Comparison of ENCODE assay signal across 1 cellular context in the genomic region with DNA sequence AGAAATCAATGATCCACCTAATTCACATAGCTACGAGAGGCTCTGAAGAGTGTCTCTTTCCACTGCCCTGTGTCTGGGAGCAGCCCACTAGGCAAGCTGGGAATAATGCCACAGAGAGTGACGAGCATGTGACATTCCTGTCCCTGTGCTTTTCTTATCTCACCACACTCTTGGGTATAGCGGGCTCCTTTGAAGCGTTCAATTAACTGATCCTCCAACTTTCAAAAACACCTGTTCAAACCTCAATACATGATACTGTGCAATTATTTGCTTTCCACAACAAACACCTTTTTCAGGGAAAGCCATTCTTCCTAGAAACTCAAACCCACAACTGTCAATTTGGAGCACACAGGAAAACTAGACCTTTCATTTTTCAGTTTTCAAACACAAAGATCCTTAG.
TF ChIP-seq lines count a peak whose summit lies in the region.

No MANE protein-coding gene starts in this region.

TF ChIP-seq in SK-N-SH, 30 proteins besides CTCF, POLR2A, EP300 and RAD21:
- no peak for TF ChIP-seq MEF2A (IDR thresholded peaks at IDR 0.05; ENCODE audit: borderline replicate concordance, low read depth)
- TF ChIP-seq, protein P1, sequence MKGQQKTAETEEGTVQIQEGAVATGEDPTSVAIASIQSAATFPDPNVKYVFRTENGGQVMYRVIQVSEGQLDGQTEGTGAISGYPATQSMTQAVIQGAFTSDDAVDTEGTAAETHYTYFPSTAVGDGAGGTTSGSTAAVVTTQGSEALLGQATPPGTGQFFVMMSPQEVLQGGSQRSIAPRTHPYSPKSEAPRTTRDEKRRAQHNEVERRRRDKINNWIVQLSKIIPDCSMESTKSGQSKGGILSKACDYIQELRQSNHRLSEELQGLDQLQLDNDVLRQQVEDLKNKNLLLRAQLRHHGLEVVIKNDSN (IDR thresholded peaks at IDR 0.05; ENCODE audit: borderline replicate concordance, low read depth): no peak
- TF ChIP-seq RFX5 (IDR thresholded peaks at IDR 0.05; ENCODE audit: low read length): no peak
- TF ChIP-seq FOXJ3 (CRISPR knock-in tag; IDR thresholded peaks at IDR 0.05): no peak
- no peak for TF ChIP-seq MXI1 (IDR thresholded peaks at IDR 0.05; ENCODE audit: low read depth, low read length)
- TF ChIP-seq GABPA (IDR thresholded peaks at IDR 0.05; ENCODE audit: low read depth): no peak
- TF ChIP-seq, protein P2, sequence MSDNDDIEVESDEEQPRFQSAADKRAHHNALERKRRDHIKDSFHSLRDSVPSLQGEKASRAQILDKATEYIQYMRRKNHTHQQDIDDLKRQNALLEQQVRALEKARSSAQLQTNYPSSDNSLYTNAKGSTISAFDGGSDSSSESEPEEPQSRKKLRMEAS (IDR thresholded peaks at IDR 0.05; ENCODE audit: low read depth): no peak
- TF ChIP-seq, protein P3, sequence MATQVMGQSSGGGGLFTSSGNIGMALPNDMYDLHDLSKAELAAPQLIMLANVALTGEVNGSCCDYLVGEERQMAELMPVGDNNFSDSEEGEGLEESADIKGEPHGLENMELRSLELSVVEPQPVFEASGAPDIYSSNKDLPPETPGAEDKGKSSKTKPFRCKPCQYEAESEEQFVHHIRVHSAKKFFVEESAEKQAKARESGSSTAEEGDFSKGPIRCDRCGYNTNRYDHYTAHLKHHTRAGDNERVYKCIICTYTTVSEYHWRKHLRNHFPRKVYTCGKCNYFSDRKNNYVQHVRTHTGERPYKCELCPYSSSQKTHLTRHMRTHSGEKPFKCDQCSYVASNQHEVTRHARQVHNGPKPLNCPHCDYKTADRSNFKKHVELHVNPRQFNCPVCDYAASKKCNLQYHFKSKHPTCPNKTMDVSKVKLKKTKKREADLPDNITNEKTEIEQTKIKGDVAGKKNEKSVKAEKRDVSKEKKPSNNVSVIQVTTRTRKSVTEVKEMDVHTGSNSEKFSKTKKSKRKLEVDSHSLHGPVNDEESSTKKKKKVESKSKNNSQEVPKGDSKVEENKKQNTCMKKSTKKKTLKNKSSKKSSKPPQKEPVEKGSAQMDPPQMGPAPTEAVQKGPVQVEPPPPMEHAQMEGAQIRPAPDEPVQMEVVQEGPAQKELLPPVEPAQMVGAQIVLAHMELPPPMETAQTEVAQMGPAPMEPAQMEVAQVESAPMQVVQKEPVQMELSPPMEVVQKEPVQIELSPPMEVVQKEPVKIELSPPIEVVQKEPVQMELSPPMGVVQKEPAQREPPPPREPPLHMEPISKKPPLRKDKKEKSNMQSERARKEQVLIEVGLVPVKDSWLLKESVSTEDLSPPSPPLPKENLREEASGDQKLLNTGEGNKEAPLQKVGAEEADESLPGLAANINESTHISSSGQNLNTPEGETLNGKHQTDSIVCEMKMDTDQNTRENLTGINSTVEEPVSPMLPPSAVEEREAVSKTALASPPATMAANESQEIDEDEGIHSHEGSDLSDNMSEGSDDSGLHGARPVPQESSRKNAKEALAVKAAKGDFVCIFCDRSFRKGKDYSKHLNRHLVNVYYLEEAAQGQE (IDR thresholded peaks at IDR 0.05; ENCODE audit: low read depth, low read length): no peak
- no peak for TF ChIP-seq FOSL2 (IDR thresholded peaks at IDR 0.05; ENCODE audit: borderline replicate concordance, low read depth)
- TF ChIP-seq, protein P4, sequence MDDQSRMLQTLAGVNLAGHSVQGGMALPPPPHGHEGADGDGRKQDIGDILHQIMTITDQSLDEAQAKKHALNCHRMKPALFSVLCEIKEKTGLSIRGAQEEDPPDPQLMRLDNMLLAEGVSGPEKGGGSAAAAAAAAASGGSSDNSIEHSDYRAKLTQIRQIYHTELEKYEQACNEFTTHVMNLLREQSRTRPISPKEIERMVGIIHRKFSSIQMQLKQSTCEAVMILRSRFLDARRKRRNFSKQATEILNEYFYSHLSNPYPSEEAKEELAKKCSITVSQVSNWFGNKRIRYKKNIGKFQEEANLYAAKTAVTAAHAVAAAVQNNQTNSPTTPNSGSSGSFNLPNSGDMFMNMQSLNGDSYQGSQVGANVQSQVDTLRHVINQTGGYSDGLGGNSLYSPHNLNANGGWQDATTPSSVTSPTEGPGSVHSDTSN (IDR thresholded peaks at IDR 0.05): no peak
- no peak for TF ChIP-seq JUND (IDR thresholded peaks at IDR 0.05)
- TF ChIP-seq ELF1 (IDR thresholded peaks at IDR 0.05): no peak
- TF ChIP-seq RXRA (IDR thresholded peaks at IDR 0.05; ENCODE audit: borderline replicate concordance, low read depth): no peak
- no peak for TF ChIP-seq EZH2phosphoT487 (IDR thresholded peaks at IDR 0.05; ENCODE audit: borderline replicate concordance, low read depth)
- no peak for TF ChIP-seq YY1 (IDR thresholded peaks at IDR 0.05; ENCODE audit: low read depth)
- TF ChIP-seq NRF1 (IDR thresholded peaks at IDR 0.05; ENCODE audit: low read depth, low read length): no peak
- no peak for TF ChIP-seq TCF12 (IDR thresholded peaks at IDR 0.05)
- TF ChIP-seq GATA2 (CRISPR knock-in tag; IDR thresholded peaks at IDR 0.05): no peak
- no peak for TF ChIP-seq POLR2AphosphoS5 (IDR thresholded peaks at IDR 0.05; ENCODE audit: low read depth, low read length)
- no peak for TF ChIP-seq TEAD4 (IDR thresholded peaks at IDR 0.05; ENCODE audit: borderline replicate concordance, insufficient read depth)
